In the genomic region with DNA sequence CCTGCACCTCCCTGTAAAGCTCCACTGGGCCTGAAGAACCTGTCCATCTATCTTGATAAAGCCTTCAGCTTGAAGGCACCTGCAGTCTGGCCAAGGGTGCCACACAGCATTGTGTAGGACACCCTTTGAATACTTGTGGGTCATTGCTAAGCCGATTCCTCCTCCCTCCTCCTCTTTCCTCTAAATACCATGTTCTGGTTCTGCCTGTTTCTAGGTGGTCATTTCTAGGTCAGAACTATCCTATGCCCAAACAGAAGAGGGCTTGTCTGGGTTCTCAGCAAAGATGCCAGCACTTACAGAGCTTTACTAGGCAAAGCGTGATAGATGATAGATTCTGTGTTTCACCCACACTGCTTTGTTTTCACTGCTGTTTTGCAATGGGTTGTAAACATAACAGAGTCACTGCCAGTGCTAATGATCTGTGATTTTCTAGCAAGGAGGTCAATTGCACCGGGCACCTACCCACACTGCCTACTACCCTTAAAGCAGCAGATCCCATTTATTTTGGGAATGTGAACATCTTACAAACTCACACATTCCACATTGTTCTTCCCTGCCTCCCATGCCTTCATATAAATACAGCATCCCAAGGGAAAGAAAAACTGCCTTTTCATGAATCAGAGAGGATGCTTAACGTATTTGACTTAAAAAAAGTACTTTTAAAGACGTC, we compare ENCODE assay signal across 12 cellular contexts.
DNase-seq lines count a peak whose midpoint lies in the region; ATAC-seq, FAIRE-seq and TF ChIP-seq lines count a peak whose summit lies in the region.
"Had no signal": no experiment of that assay in that cellular context is flagged by ENCODE, and none has a peak within 500 bp of the region (broad histone marks: within the 10 kb centered on the region; RNA-seq: fewer than 3 reads in every experiment).

No MANE protein-coding gene starts in this region.

- DNase-seq in A549 (ENCODE audit: low read depth in 1 of 2, low spot score in 1 of 2) (no peak), PC-3 (no peak), esophagus muscularis mucosa (ENCODE audit: extremely low spot score) (no peak), neural progenitor cell (ENCODE audit: low spot score) (no peak)
- DNase-seq in stimulated activated CD4-positive, alpha-beta T cell treated with anti-CD3 and anti-CD28 coated beads, Interleukin-1b, Interleukin-23, amount 100 ng/mL, for 48 hours: no peak
- DNase-seq in stimulated activated CD4-positive, alpha-beta T cell treated with anti-CD3 and anti-CD28 coated beads, Interleukin-4, amount 100 ng/mL, for 4 hours: no peak
- DNase-seq in activated naive CD8-positive, alpha-beta T cell treated with anti-CD3 and anti-CD28 coated beads, Interleukin-2, amount 50 U/mL, for 24 hours: no peak
- DNase-seq: mucosa of descending colon; stimulated activated CD4-positive, alpha-beta T cell treated with anti-CD3 and anti-CD28 coated beads, Interleukin-2, amount 100 ng/mL, for 24 hours; substantia nigra had no signal

- H3F3A ChIP-seq in PC-3 (ENCODE audit: low read length, unreplicated experiment) (no peaks in the 10 kb centered on the region), neural progenitor cell (ENCODE audit: low read depth) (peaks cover 4% of the 10 kb centered on the region)

- H2AFZ ChIP-seq in PC-3 (ENCODE audit: low read length) (no peak overlapping the region), neural progenitor cell (replicated peaks) (no peak overlapping the region)

- WGBS in A549 (ENCODE audit: missing lambda C conversion rate): 83% methylated on average over 5 of the region's 5 CpGs
- WGBS in esophagus muscularis mucosa: 53% methylated on average over 5 of the region's 5 CpGs

- H3K27me3 Mint-ChIP-seq in neural progenitor cell (ENCODE audit: insufficient read depth, low read depth): no peaks in the 10 kb centered on the region
- peaks cover 9% of the 10 kb centered on the region for H3K27me3 Mint-ChIP-seq in activated naive CD8-positive, alpha-beta T cell treated with anti-CD3 and anti-CD28 coated beads, Interleukin-2, amount 50 U/mL, for 24 hours

- H3K4me2 ChIP-seq in A549 (peak overlapping the region; percentile 70; the same call in 2 of the 3 replicates), PC-3 (ENCODE audit: low read length) (peak overlapping the region; percentile 74; the same call in 1 of the 2 replicates), neural progenitor cell (no peak overlapping the region)

- TF ChIP-seq CTCF in A549 (IDR thresholded peaks at IDR 0.05): no peak
- no peak for TF ChIP-seq CTCF in PC-3 (conservative IDR thresholded peaks at IDR 0.05; ENCODE audit: low read depth, low read length)
- TF ChIP-seq CTCF in esophagus muscularis mucosa (IDR thresholded peaks at IDR 0.05): no peak
- no peak for TF ChIP-seq CTCF in neural progenitor cell (IDR thresholded peaks at IDR 0.05)

- no peaks in the 10 kb centered on the region for H3K36me3 Mint-ChIP-seq in neural progenitor cell
- H3K36me3 Mint-ChIP-seq in activated naive CD8-positive, alpha-beta T cell treated with anti-CD3 and anti-CD28 coated beads, Interleukin-2, amount 50 U/mL, for 24 hours (ENCODE audit: low read depth): no peaks in the 10 kb centered on the region

- no peaks in the 10 kb centered on the region for H3K9me2 ChIP-seq in PC-3 (replicated peaks; ENCODE audit: low read length)

- peaks cover 9% of the 10 kb centered on the region for H3K9me3 Mint-ChIP-seq in neural progenitor cell
- H3K9me3 Mint-ChIP-seq in activated naive CD8-positive, alpha-beta T cell treated with anti-CD3 and anti-CD28 coated beads, Interleukin-2, amount 50 U/mL, for 24 hours: no peaks in the 10 kb centered on the region

- H3K79me2 ChIP-seq in PC-3 (ENCODE audit: low read length): no peaks in the 10 kb centered on the region
- no peaks in the 10 kb centered on the region for H3K79me2 ChIP-seq in neural progenitor cell (ENCODE audit: low read depth)

- H3K4me3 ChIP-seq in A549 (no peak overlapping the region), PC-3 (ENCODE audit: low read length) (no peak overlapping the region), esophagus muscularis mucosa (peak overlapping the region in 2 of 4 donors; percentile 1 to 5), neural progenitor cell (no peak overlapping the region)
- H3K4me3 ChIP-seq: BLaER1 treated with 17β-estradiol and CSF1 and Interleukin-3, amounts not matched to agents 10 nM and 100 nM; mucosa of descending colon had no signal

- POLR2A ChIA-PET in A549 (lab: Yijun Ruan, JAX) (no interaction called here), PC-3 (lab: Charles Lee; ENCODE audit: unreplicated experiment) (interaction anchor here (0.5 kb wide), 1 partner anchor 47 kb away, joined by 3 read pairs; no protein-coding TSS in a partner anchor)

- CTCF ChIA-PET in A549 (lab: Yijun Ruan, JAX) (interaction anchor here (1.0 to 2.6 kb wide), 2 partner anchors 17 to 18 kb away, joined by 3 to 8 read pairs; no protein-coding TSS in a partner anchor), PC-3 (lab: Charles Lee) (interaction anchor here (0.5 kb wide), 1 partner anchor 157 kb away, joined by 3 read pairs; no protein-coding TSS in a partner anchor)

- H3K4me3 Mint-ChIP-seq in neural progenitor cell: no peak overlapping the region
- H3K4me3 Mint-ChIP-seq in activated naive CD8-positive, alpha-beta T cell treated with anti-CD3 and anti-CD28 coated beads, Interleukin-2, amount 50 U/mL, for 24 hours: no peak overlapping the region

- TF ChIP-seq POLR2A in A549 (IDR thresholded peaks at IDR 0.05; ENCODE audit: low read length): no peak
- TF ChIP-seq POLR2A in esophagus muscularis mucosa (IDR thresholded peaks at IDR 0.05; ENCODE audit: low read depth): no peak

- no TSS peak for BruUV-seq in PC-3 (replicated peaks; lab: Mats Ljungman, UMichigan)

- no peak for FAIRE-seq in A549 (lab: Jason Lieb, UNC)

- H3K27ac Mint-ChIP-seq in neural progenitor cell: peak overlapping the region; percentile 30
- no peak overlapping the region for H3K27ac Mint-ChIP-seq in activated naive CD8-positive, alpha-beta T cell treated with anti-CD3 and anti-CD28 coated beads, Interleukin-2, amount 50 U/mL, for 24 hours

- H3K36me3 ChIP-seq in PC-3 (ENCODE audit: low read depth, low read length): no peaks in the 10 kb centered on the region
- H3K36me3 ChIP-seq in esophagus muscularis mucosa: no peaks in the 10 kb centered on the region
- H3K36me3 ChIP-seq in neural progenitor cell: no peaks in the 10 kb centered on the region
- H3K36me3 ChIP-seq: BLaER1 treated with 17β-estradiol and CSF1 and Interleukin-3, amounts not matched to agents 10 nM and 100 nM had no signal

- no peak overlapping the region for H3K9ac ChIP-seq in PC-3 (ENCODE audit: low read length)
- H3K9ac ChIP-seq in neural progenitor cell: no peak overlapping the region
- H3K9ac ChIP-seq: BLaER1 treated with 17β-estradiol and CSF1 and Interleukin-3, amounts not matched to agents 10 nM and 100 nM had no signal

- H4K20me1 ChIP-seq in PC-3 (ENCODE audit: low read length) (no peaks in the 10 kb centered on the region), neural progenitor cell (ENCODE audit: low read depth) (no peaks in the 10 kb centered on the region)
- H4K20me1 ChIP-seq: BLaER1 treated with 17β-estradiol and CSF1 and Interleukin-3, amounts not matched to agents 10 nM and 100 nM had no signal

- H3K27ac ChIP-seq in A549: peak overlapping the region; percentile 73 to 76; a peak in 5 of 6 replicates
- no peak overlapping the region for H3K27ac ChIP-seq in PC-3 (ENCODE audit: low read length)
- peak overlapping the region; percentile 72 to 79 (median 76) for H3K27ac ChIP-seq in esophagus muscularis mucosa (replicated peaks in 1 of 4)
- H3K27ac ChIP-seq in neural progenitor cell: no peak overlapping the region
- H3K27ac ChIP-seq: BLaER1 treated with 17β-estradiol and CSF1 and Interleukin-3, amounts not matched to agents 10 nM and 100 nM had no signal

- TF ChIP-seq RAD21 in A549 (conservative IDR thresholded peaks at IDR 0.05 in 1 of 2, IDR thresholded peaks at IDR 0.05 in 1 of 2): no peak

- H3K4me1 ChIP-seq in A549: peaks cover 20% of the 10 kb centered on the region
- H3K4me1 ChIP-seq in PC-3 (ENCODE audit: insufficient read depth, low read length): peaks cover 18% of the 10 kb centered on the region
- peaks cover 23 to 28% (median 25%) of the 10 kb centered on the region in 4 donors for H3K4me1 ChIP-seq in esophagus muscularis mucosa
- peaks cover 12% of the 10 kb centered on the region for H3K4me1 ChIP-seq in neural progenitor cell

- H3K27me3 ChIP-seq in PC-3 (ENCODE audit: low read length) (no peaks in the 10 kb centered on the region), esophagus muscularis mucosa (no peaks in the 10 kb centered on the region), neural progenitor cell (no peaks in the 10 kb centered on the region)
- H3K27me3 ChIP-seq: BLaER1 treated with 17β-estradiol and CSF1 and Interleukin-3, amounts not matched to agents 10 nM and 100 nM had no signal

- H3K4me1 Mint-ChIP-seq in neural progenitor cell: peaks cover 33% of the 10 kb centered on the region
- peaks cover 3% of the 10 kb centered on the region for H3K4me1 Mint-ChIP-seq in activated naive CD8-positive, alpha-beta T cell treated with anti-CD3 and anti-CD28 coated beads, Interleukin-2, amount 50 U/mL, for 24 hours

- intact Hi-C loops in PC-3 (cut with micrococcal nuclease): no loop called here
- intact Hi-C loops in esophagus muscularis mucosa (cut with DNase I): no loop called here

- no peak for TF ChIP-seq EP300 in A549 (IDR thresholded peaks at IDR 0.05)
- TF ChIP-seq EP300 in esophagus muscularis mucosa (IDR thresholded peaks at IDR 0.05): no peak

- H3K9me3 ChIP-seq in A549 (no peaks in the 10 kb centered on the region), PC-3 (ENCODE audit: low read length) (no peaks in the 10 kb centered on the region), esophagus muscularis mucosa (no peaks in the 10 kb centered on the region), neural progenitor cell (ENCODE audit: low read depth) (no peaks in the 10 kb centered on the region)
- H3K9me3 ChIP-seq: mucosa of descending colon had no signal

- ATAC-seq in A549: no peak
- no peak for ATAC-seq in PC-3
- ATAC-seq in GM18873 (IDR thresholded peaks at IDR 0.05; ENCODE audit: low FRiP score, unreplicated experiment): no peak
- ATAC-seq in activated naive CD8-positive, alpha-beta T cell treated with anti-CD3 and anti-CD28 coated beads, Interleukin-2, amount 50 U/mL, for 24 hours: no peak

TF ChIP-seq in A549, 52 proteins besides CTCF, POLR2A, EP300 and RAD21:
- TF ChIP-seq MAFK (IDR thresholded peaks at IDR 0.05; ENCODE audit: partially characterized antibody) (no peak), TP53 (CRISPR knock-in tag; IDR thresholded peaks at IDR 0.05) (no peak), ESRRA (IDR thresholded peaks at IDR 0.05; ENCODE audit: borderline replicate concordance, low read length) (no peak), ZC3H11A (IDR thresholded peaks at IDR 0.05) (no peak), RARB (CRISPR knock-in tag; IDR thresholded peaks at IDR 0.05) (no peak), MYC (IDR thresholded peaks at IDR 0.05; ENCODE audit: borderline replicate concordance, low read length) (no peak), CHD4 (IDR thresholded peaks at IDR 0.05; ENCODE audit: borderline replicate concordance) (no peak)
- TF ChIP-seq, protein P1, sequence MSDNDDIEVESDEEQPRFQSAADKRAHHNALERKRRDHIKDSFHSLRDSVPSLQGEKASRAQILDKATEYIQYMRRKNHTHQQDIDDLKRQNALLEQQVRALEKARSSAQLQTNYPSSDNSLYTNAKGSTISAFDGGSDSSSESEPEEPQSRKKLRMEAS (IDR thresholded peaks at IDR 0.05): no peak

Comparison
In these comparisons a context has a peak if more than half of its experiments do, and no peak if none do; other contexts are left out.
1. H3K27ac ChIP-seq: peak in A549 (2 of 2) and esophagus muscularis mucosa (4 of 4); none in PC-3 (single experiment) and neural progenitor cell (single experiment).